In the genomic region with DNA sequence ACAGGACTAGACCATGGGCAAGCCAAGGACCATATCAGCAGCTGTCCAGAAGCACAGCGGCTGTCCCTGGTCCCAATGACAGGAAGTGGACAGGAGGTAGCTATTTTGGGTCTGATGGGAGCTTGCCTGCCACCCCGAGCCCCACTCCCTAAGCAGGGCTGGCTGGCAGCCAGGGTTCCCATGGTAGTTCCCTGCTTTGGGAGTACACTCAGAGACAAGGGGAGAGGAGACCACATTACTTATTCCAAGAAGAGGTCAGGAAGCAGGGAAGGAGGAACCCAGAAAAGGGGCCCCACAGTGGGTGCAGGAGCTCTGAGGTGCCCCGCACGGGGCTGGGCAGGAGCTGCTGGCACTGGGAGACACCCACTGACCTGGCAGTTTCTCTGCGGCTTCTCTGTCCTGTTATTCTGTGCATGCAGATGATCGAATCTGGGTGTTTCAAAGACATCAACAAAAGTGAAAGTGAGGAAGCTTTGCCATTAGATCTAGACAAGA, we compare ENCODE assay signal across 8 cellular contexts. TPM values are rescaled to one million over a fixed set of nuclear protein-coding genes. Genes with fewer than 3 reads are reported as not detected.
DNase-seq lines count a peak whose midpoint lies in the region; ATAC-seq lines count a peak whose summit lies in the region.

No MANE protein-coding gene starts in this region.

- no peaks in the 10 kb centered on the region for H3K9me3 Mint-ChIP-seq in stimulated activated naive CD8-positive, alpha-beta T cell treated with anti-CD3 and anti-CD28 coated beads, Interleukin-15, Interleukin-2, amounts not matched to agents 100 ng/mL and 50 ng/mL, for 24 hours
- H3K9me3 Mint-ChIP-seq in activated CD8-positive, alpha-beta T cell treated with anti-CD3 and anti-CD28 coated beads, Interleukin-2, amount 10 ng/mL, durations not matched to agents 7 days and 5 days (ENCODE audit: insufficient read depth): no peaks in the 10 kb centered on the region
- H3K9me3 Mint-ChIP-seq in immature natural killer cell: no peaks in the 10 kb centered on the region

- H3K27ac Mint-ChIP-seq in stimulated activated naive CD8-positive, alpha-beta T cell treated with anti-CD3 and anti-CD28 coated beads, Interleukin-15, Interleukin-2, amounts not matched to agents 100 ng/mL and 50 ng/mL, for 24 hours: no peak overlapping the region
- peak overlapping the region; percentile 12 for H3K27ac Mint-ChIP-seq in activated CD8-positive, alpha-beta T cell treated with anti-CD3 and anti-CD28 coated beads, Interleukin-2, amount 10 ng/mL, durations not matched to agents 7 days and 5 days
- peak overlapping the region; percentile 58 to 94 (median 67) for H3K27ac Mint-ChIP-seq in immature natural killer cell

- peaks cover 38% of the 10 kb centered on the region for H3K4me1 Mint-ChIP-seq in stimulated activated naive CD8-positive, alpha-beta T cell treated with anti-CD3 and anti-CD28 coated beads, Interleukin-15, Interleukin-2, amounts not matched to agents 100 ng/mL and 50 ng/mL, for 24 hours (ENCODE audit: low read depth)
- H3K4me1 Mint-ChIP-seq in activated CD8-positive, alpha-beta T cell treated with anti-CD3 and anti-CD28 coated beads, Interleukin-2, amount 10 ng/mL, durations not matched to agents 7 days and 5 days (ENCODE audit: low read depth): peaks cover 51% of the 10 kb centered on the region
- H3K4me1 Mint-ChIP-seq in immature natural killer cell: peaks cover 48 to 56% of the 10 kb centered on the region in 2 donors

- POLR2A ChIA-PET in activated CD8-positive, alpha-beta T cell treated with anti-CD3 and anti-CD28 coated beads, Interleukin-2, amount 10 ng/mL, durations not matched to agents 7 days and 5 days (lab: Charles Lee): interaction anchor here (1.4 kb wide), 1 partner anchor 74 kb away, joined by 7 read pairs; a partner anchor contains a TSS

- no peaks in the 10 kb centered on the region for H3K9me3 ChIP-seq in HAP-1

- no peaks in the 10 kb centered on the region for H3K36me3 ChIP-seq in HAP-1 (replicated peaks)

- CTCF ChIA-PET in activated CD8-positive, alpha-beta T cell treated with anti-CD3 and anti-CD28 coated beads, Interleukin-2, amount 10 ng/mL, durations not matched to agents 7 days and 5 days (lab: Charles Lee): interaction anchor here (0.7 to 2.3 kb wide), 15 partner anchors 13 to 274 kb away, joined by 3 to 25 read pairs (median 3); a partner anchor contains a TSS

- H3K4me3 Mint-ChIP-seq in stimulated activated naive CD8-positive, alpha-beta T cell treated with anti-CD3 and anti-CD28 coated beads, Interleukin-15, Interleukin-2, amounts not matched to agents 100 ng/mL and 50 ng/mL, for 24 hours: peak overlapping the region; percentile 49
- H3K4me3 Mint-ChIP-seq in activated CD8-positive, alpha-beta T cell treated with anti-CD3 and anti-CD28 coated beads, Interleukin-2, amount 10 ng/mL, durations not matched to agents 7 days and 5 days: peak overlapping the region; percentile 56
- H3K4me3 Mint-ChIP-seq in immature natural killer cell: peak overlapping the region; percentile 65 to 83 (median 73)

- no peaks in the 10 kb centered on the region; the same call in 1 of the 2 replicates for H3K27me3 ChIP-seq in HAP-1 (ENCODE audit: low read depth)

- in situ Hi-C loops in HAP-1 (cut with MboI; ENCODE audit: low sequenced_read_pairs): no loop called here

- DNase-seq in stimulated activated naive CD8-positive, alpha-beta T cell treated with anti-CD3 and anti-CD28 coated beads, Interleukin-15, Interleukin-2, amounts not matched to agents 100 U/mL and 50 U/mL, for 24 hours: no peak
- DNase-seq in activated CD8-positive, alpha-beta T cell treated with anti-CD3 and anti-CD28 coated beads, Interleukin-2, amount 10 ng/mL, durations not matched to agents 7 days and 5 days: peak; percentile 42
- DNase-seq in immature natural killer cell (peak; percentile 29 to 35 (median 30)), LoVo (ENCODE audit: low spot score) (no peak), HAP-1 (ENCODE audit: low spot score in 2 of 2) (no peak)

- H3K36me3 Mint-ChIP-seq in stimulated activated naive CD8-positive, alpha-beta T cell treated with anti-CD3 and anti-CD28 coated beads, Interleukin-15, Interleukin-2, amounts not matched to agents 100 ng/mL and 50 ng/mL, for 24 hours (ENCODE audit: low read depth): no peaks in the 10 kb centered on the region
- H3K36me3 Mint-ChIP-seq in activated CD8-positive, alpha-beta T cell treated with anti-CD3 and anti-CD28 coated beads, Interleukin-2, amount 10 ng/mL, durations not matched to agents 7 days and 5 days (ENCODE audit: low read depth): peaks cover 3% of the 10 kb centered on the region
- H3K36me3 Mint-ChIP-seq in immature natural killer cell: no peaks in the 10 kb centered on the region

- no peaks in the 10 kb centered on the region for H3K4me1 ChIP-seq in HAP-1

- no peak overlapping the region for H3K4me3 ChIP-seq in HAP-1

- H3K27me3 Mint-ChIP-seq in stimulated activated naive CD8-positive, alpha-beta T cell treated with anti-CD3 and anti-CD28 coated beads, Interleukin-15, Interleukin-2, amounts not matched to agents 100 ng/mL and 50 ng/mL, for 24 hours: peaks cover 7% of the 10 kb centered on the region
- peaks cover 13% of the 10 kb centered on the region for H3K27me3 Mint-ChIP-seq in activated CD8-positive, alpha-beta T cell treated with anti-CD3 and anti-CD28 coated beads, Interleukin-2, amount 10 ng/mL, durations not matched to agents 7 days and 5 days (ENCODE audit: low read depth)
- H3K27me3 Mint-ChIP-seq in immature natural killer cell (ENCODE audit: low read depth in 3 of 3): peaks cover 8 to 19% (median 12%) of the 10 kb centered on the region in 3 donors

- no peak for ATAC-seq in stimulated activated naive CD8-positive, alpha-beta T cell treated with anti-CD3 and anti-CD28 coated beads, Interleukin-15, Interleukin-2, amounts not matched to agents 100 U/mL and 50 U/mL, for 24 hours
- peak; percentile 35 for ATAC-seq in activated CD8-positive, alpha-beta T cell treated with anti-CD3 and anti-CD28 coated beads, Interleukin-2, amount 10 ng/mL, durations not matched to agents 7 days and 5 days
- ATAC-seq in GM18867 (IDR thresholded peaks at IDR 0.05; ENCODE audit: unreplicated experiment) (no peak), HG02840 (IDR thresholded peaks at IDR 0.05; ENCODE audit: low FRiP score, unreplicated experiment) (no peak)

RNA-seq across cellular contexts. Expression of a gene that starts 36.3 kb away (rescaled TPM):
- total RNA-seq in activated CD8-positive, alpha-beta T cell treated with anti-CD3 and anti-CD28 coated beads, Interleukin-2, amount 10 ng/mL, durations not matched to agents 7 days and 5 days: not detected
- polyA plus RNA-seq in immature natural killer cell: not detected

RNA-seq across cellular contexts. Expression of a gene that starts 36.5 kb away (rescaled TPM):
- total RNA-seq in activated CD8-positive, alpha-beta T cell treated with anti-CD3 and anti-CD28 coated beads, Interleukin-2, amount 10 ng/mL, durations not matched to agents 7 days and 5 days: 10 to 100 TPM; 51.2 to 58.0 TPM
- polyA plus RNA-seq in immature natural killer cell: 10 to 100 TPM in 1 of 3 donors, 1 to 10 TPM in 2; 5.3 to 16.9 (median 6.2) TPM

Comparison
In these comparisons a context has a peak if more than half of its experiments do, and no peak if none do; other contexts are left out.
1. DNase-seq: peak in activated CD8-positive, alpha-beta T cell treated with anti-CD3 and anti-CD28 coated beads, Interleukin-2, amount 10 ng/mL, durations not matched to agents 7 days and 5 days (single experiment) and immature natural killer cell (3 of 3); none in stimulated activated naive CD8-positive, alpha-beta T cell treated with anti-CD3 and anti-CD28 coated beads, Interleukin-15, Interleukin-2, amounts not matched to agents 100 U/mL and 50 U/mL, for 24 hours (single experiment), LoVo (single experiment) and HAP-1 (0 of 2).
2. Peak in every context shown above with its lines, with median percentiles within 50 percentile points of each other: H3K4me3 Mint-ChIP-seq.